Comparison of ENCODE assay signal across 22 cellular contexts in the genomic region with DNA sequence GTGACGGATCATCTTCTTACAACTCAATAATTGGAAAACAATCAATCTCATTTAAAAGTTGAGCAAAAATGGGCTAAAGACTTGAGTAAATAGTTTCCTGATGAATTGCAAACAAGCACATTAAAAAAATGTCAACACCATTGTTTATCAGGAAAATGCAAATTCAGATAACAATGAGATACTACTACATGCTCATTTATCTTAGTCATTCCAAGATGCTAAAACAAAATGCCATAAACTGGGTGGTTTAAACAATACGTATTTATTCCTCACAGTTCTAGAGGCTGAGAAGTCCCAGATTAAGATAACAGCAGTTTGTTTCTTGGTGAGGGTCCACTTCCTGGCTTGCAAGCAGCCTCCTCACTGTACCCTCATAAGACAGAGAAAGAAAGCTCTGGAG.
"Had no signal": no experiment of that assay in that cellular context is flagged by ENCODE, and none has a peak within 500 bp of the region (broad histone marks: within the 10 kb centered on the region; RNA-seq: fewer than 3 reads in every experiment).

No MANE protein-coding gene starts in this region.

- H3K36me3 ChIP-seq: esophagus squamous epithelium, gastrocnemius medialis, heart left ventricle, left lung, lower lobe of right lung had no signal

- H3K27ac ChIP-seq: coronary artery, dorsolateral prefrontal cortex, epithelial cell of prostate, esophagus squamous epithelium, gastrocnemius medialis, heart left ventricle, hepatocyte, left lung, lower lobe of right lung had no signal

- DNase-seq: dermis blood vessel endothelial cell; dorsolateral prefrontal cortex; effector CD4-positive, alpha-beta T cell; effector memory CD4-positive, alpha-beta T cell; erythroblast; esophagus squamous epithelium; foreskin fibroblast; foreskin melanocyte; gastrocnemius medialis; heart left ventricle; hypothalamus; left cardiac atrium; left lung; left ventricle myocardium superior; lower lobe of right lung; mesenchymal stem cell; midbrain had no signal

- H3K79me2 ChIP-seq: hepatocyte had no signal

- H3K4me2 ChIP-seq: hepatocyte had no signal

- FAIRE-seq: keratinocyte had no signal

- H2AFZ ChIP-seq: hepatocyte had no signal

- ATAC-seq: esophagus mucosa, gastrocnemius medialis, heart left ventricle, left cardiac atrium, left lung, left ventricle myocardium superior, lower lobe of right lung had no signal

- H3K27me3 ChIP-seq: dorsolateral prefrontal cortex, esophagus squamous epithelium, gastrocnemius medialis, heart left ventricle, hepatocyte, left lung had no signal

- H3K4me1 ChIP-seq: esophagus squamous epithelium, gastrocnemius medialis, heart left ventricle, left lung, lower lobe of right lung had no signal

- H3K4me3 ChIP-seq: coronary artery, dorsolateral prefrontal cortex, esophagus squamous epithelium, gastrocnemius medialis, heart left ventricle, hepatocyte, left lung, lower lobe of right lung had no signal
